Comparison of ENCODE assay signal across 8 cellular contexts in genomic region chr4:49118379-49119212, GRCh38.
DNase-seq lines count a peak whose midpoint lies in the region; ATAC-seq, FAIRE-seq and TF ChIP-seq lines count a peak whose summit lies in the region.
"Not testable (repeated sequence)": the region's sequence is repeated elsewhere in the genome, so short reads cannot be mapped to it uniquely, and the experiment has no call there.

No MANE protein-coding gene starts in this region.

- not testable (repeated sequence) for H3K4me2 ChIP-seq in A549

- not testable (repeated sequence) for H3K36me3 ChIP-seq in HUES48 (ENCODE audit: control insufficient read depth, insufficient read depth, low read length)

- TF ChIP-seq CTCF in A549 (IDR thresholded peaks at IDR 0.05), result not testable (repeated sequence)

- not testable (repeated sequence) for H3K4me1 ChIP-seq in A549; HUES48 (ENCODE audit: control insufficient read depth, insufficient read depth, low read length)

- H3K27ac ChIP-seq in A549; HUES48 (ENCODE audit: low read depth, low read length): not testable (repeated sequence)

- TF ChIP-seq RAD21 in A549 (conservative IDR thresholded peaks at IDR 0.05 in 1 of 2, IDR thresholded peaks at IDR 0.05 in 1 of 2), result not testable (repeated sequence)

- peaks cover 5 to 23% (median 8%) of the 10 kb centered on the region in 3 donors for H3K4me1 Mint-ChIP-seq in naive B cell

- H3K36me3 Mint-ChIP-seq in activated naive CD4-positive, alpha-beta T cell treated with anti-CD3 and anti-CD28 coated beads, Interleukin-2, amount 50 U/mL, for 72 hours, result peaks cover 55 to 61% of the 10 kb centered on the region in 2 donors
- peaks cover 29 to 62% of the 10 kb centered on the region in 2 donors for H3K36me3 Mint-ChIP-seq in naive B cell

- not testable (repeated sequence) for FAIRE-seq in A549 (lab: Jason Lieb, UNC)

- peaks cover 65 to 75% of the 10 kb centered on the region in 2 donors for H3K9me3 Mint-ChIP-seq in activated naive CD4-positive, alpha-beta T cell treated with anti-CD3 and anti-CD28 coated beads, Interleukin-2, amount 50 U/mL, for 72 hours
- H3K9me3 Mint-ChIP-seq in naive B cell, result peaks cover 47 to 71% (median 55%) of the 10 kb centered on the region in 7 donors

- not testable (repeated sequence) for H3K4me3 ChIP-seq in A549
- H3K4me3 ChIP-seq in HUES48 (ENCODE audit: low read depth, low read length), result peak overlapping the region; percentile 15

- not testable (repeated sequence) for H3K9ac ChIP-seq in HUES48 (ENCODE audit: low read depth, low read length)

- TF ChIP-seq POLR2A in A549 (IDR thresholded peaks at IDR 0.05; ENCODE audit: low read length), result not testable (repeated sequence)

- POLR2A ChIA-PET in A549 (lab: Yijun Ruan, JAX), result not testable (repeated sequence)

- H3K9me3 ChIP-seq in A549 (peaks cover 20% of the 10 kb centered on the region; the same call in 2 of the 3 replicates), HUES48 (ENCODE audit: control insufficient read depth, insufficient read depth, low read length) (peaks cover 74% of the 10 kb centered on the region)

- intact Hi-C loops in Right ventricle myocardium inferior (cut with DNase I), result not testable (repeated sequence)

- H3K27me3 ChIP-seq in HUES48 (ENCODE audit: control insufficient read depth, insufficient read depth, low read length), result not testable (repeated sequence)

- TF ChIP-seq EP300 in A549 (IDR thresholded peaks at IDR 0.05), result not testable (repeated sequence)

- WGBS in A549 (ENCODE audit: missing lambda C conversion rate), result 10% methylated on average over 16 of the region's 16 CpGs

- DNase-seq in A549 (ENCODE audit: low read depth in 1 of 2, low spot score in 1 of 2); activated naive CD4-positive, alpha-beta T cell treated with anti-CD3 and anti-CD28 coated beads, Interleukin-2, amount 50 U/mL, for 72 hours (ENCODE audit: low spot score in 2 of 2); Right ventricle myocardium inferior (ENCODE audit: missing footprints); naive B cell: not testable (repeated sequence)

- CTCF ChIA-PET in A549 (lab: Yijun Ruan, JAX), result not testable (repeated sequence)

- not testable (repeated sequence) for H3K27ac Mint-ChIP-seq in activated naive CD4-positive, alpha-beta T cell treated with anti-CD3 and anti-CD28 coated beads, Interleukin-2, amount 50 U/mL, for 72 hours; naive B cell

- H3K27me3 Mint-ChIP-seq in naive B cell, result not testable (repeated sequence)

- ATAC-seq in A549, result peak; percentile 45 to 84
- peak; percentile 52 for ATAC-seq in GM19023 (IDR thresholded peaks at IDR 0.05; ENCODE audit: unreplicated experiment)
- peak; percentile 56 for ATAC-seq in GM21737 (IDR thresholded peaks at IDR 0.05; ENCODE audit: unreplicated experiment)
- peak; percentile 49 for ATAC-seq in HG03045 (IDR thresholded peaks at IDR 0.05; ENCODE audit: unreplicated experiment)
- ATAC-seq in activated naive CD4-positive, alpha-beta T cell treated with anti-CD3 and anti-CD28 coated beads, Interleukin-2, amount 50 U/mL, for 72 hours, result peak; percentile 28 to 36
- ATAC-seq in Right ventricle myocardium inferior, result peak; percentile 77
- ATAC-seq in naive B cell (ENCODE audit: low read depth in 2 of 2), result peak; percentile 45 to 53

- not testable (repeated sequence) for H3K4me3 Mint-ChIP-seq in naive B cell
